16 cellular contexts compared by ENCODE assay signal in genomic region chr2:176769021-176769420, GRCh38.
A peak's percentile ranks its signal among the peaks of the same experiment; 100 is the strongest.
DNase-seq lines count a peak whose midpoint lies in the region; ATAC-seq and TF ChIP-seq lines count a peak whose summit lies in the region.
"Had no signal": no experiment of that assay in that cellular context is flagged by ENCODE, and none has a peak within 500 bp of the region (broad histone marks: within the 10 kb centered on the region; RNA-seq: fewer than 3 reads in every experiment).

No MANE protein-coding gene starts in this region.

- intact Hi-C loops in head of caudate nucleus (cut with DNase I): no loop called here
- intact Hi-C loops in PC-9 (cut with micrococcal nuclease; ENCODE audit: unreplicated experiment): no loop called here

- H3K79me2 ChIP-seq in PC-9 (ENCODE audit: low read depth): no peaks in the 10 kb centered on the region

- H3K36me3 ChIP-seq in GM06990 (ENCODE audit: control insufficient read depth, insufficient read depth, low read length): no peaks in the 10 kb centered on the region
- no peaks in the 10 kb centered on the region for H3K36me3 ChIP-seq in PC-9 (ENCODE audit: low read depth)
- H3K36me3 ChIP-seq: BE2C had no signal

- H3K27me3 ChIP-seq in GM06990 (replicated peaks; ENCODE audit: control insufficient read depth, insufficient read depth, low read length) (no peaks in the 10 kb centered on the region), PC-9 (ENCODE audit: insufficient read depth, low read depth) (peaks cover 32% of the 10 kb centered on the region)
- H3K27me3 ChIP-seq: BE2C had no signal

- H3K4me3 ChIP-seq in GM06990 (replicated peaks; ENCODE audit: low read depth, low read length) (no peak overlapping the region), PC-9 (no peak overlapping the region)
- H3K4me3 ChIP-seq: A549 had no signal

- no peaks in the 10 kb centered on the region for H3K9me3 ChIP-seq in PC-9 (ENCODE audit: insufficient read depth, low read depth)
- H3K9me3 ChIP-seq: A549, BE2C had no signal

- CTCF ChIA-PET in PC-9 (lab: Charles Lee): no interaction called here

- no peak overlapping the region for H2AFZ ChIP-seq in PC-9

- no TSS peak for BruUV-seq in PC-9 (replicated peaks; lab: Mats Ljungman, UMichigan)

- H3K4me2 ChIP-seq in PC-9: no peak overlapping the region
- H3K4me2 ChIP-seq: A549 had no signal

- no peaks in the 10 kb centered on the region for H3F3A ChIP-seq in PC-9 (ENCODE audit: insufficient read depth, low read depth)

- POLR2A ChIA-PET in PC-9 (lab: Charles Lee; ENCODE audit: unreplicated experiment): no interaction called here

- H3K27ac ChIP-seq in PC-9: no peak overlapping the region
- H3K27ac ChIP-seq: A549 had no signal

- ATAC-seq in GM18873 (IDR thresholded peaks at IDR 0.05; ENCODE audit: low FRiP score, unreplicated experiment): peak; percentile 54
- ATAC-seq: A549, HepG2 had no signal

- H3K4me1 ChIP-seq in PC-9 (replicated peaks; ENCODE audit: insufficient read depth): no peaks in the 10 kb centered on the region
- H3K4me1 ChIP-seq: A549, BE2C, Caco-2 had no signal

- TF ChIP-seq CTCF in GM06990 (IDR thresholded peaks at IDR 0.05; ENCODE audit: insufficient read depth, low read length, poor library complexity, severe bottlenecking) (no peak), PC-9 (conservative IDR thresholded peaks at IDR 0.05) (no peak)

- H4K20me1 ChIP-seq in PC-9 (ENCODE audit: insufficient read depth): no peaks in the 10 kb centered on the region

- H3K9me2 ChIP-seq in PC-9 (ENCODE audit: insufficient read depth): no peaks in the 10 kb centered on the region

- DNase-seq in GM06990 (ENCODE audit: extremely low read depth, insufficient read length) (peak; percentile 10), NAMALWA (ENCODE audit: low spot score) (peak; percentile 11), germinal center (ENCODE audit: low spot score) (peak; percentile 17), NCI-H774 (lab: John Stamatoyannopoulos, UW) (no peak), head of caudate nucleus (no peak), PC-9 (no peak)
- no peak for DNase-seq in stimulated activated CD4-positive, alpha-beta T cell treated with anti-CD3 and anti-CD28 coated beads, Interleukin-4, amount 100 ng/mL, for 1 hour
- DNase-seq: BE2C; Caco-2; CD8-positive, alpha-beta memory T cell; GOT3; H9; Kasumi-1 had no signal

Comparison
In these comparisons a context has a peak if more than half of its experiments do, and no peak if none do; other contexts are left out.
1. DNase-seq: peak in GM06990 (single experiment), NAMALWA (single experiment) and germinal center (single experiment); none in NCI-H774 (single experiment), head of caudate nucleus (0 of 42), PC-9 (0 of 2) and stimulated activated CD4-positive, alpha-beta T cell treated with anti-CD3 and anti-CD28 coated beads, Interleukin-4, amount 100 ng/mL, for 1 hour (single experiment).